ENCODE assay signal across 24 cellular contexts in the genomic region with DNA sequence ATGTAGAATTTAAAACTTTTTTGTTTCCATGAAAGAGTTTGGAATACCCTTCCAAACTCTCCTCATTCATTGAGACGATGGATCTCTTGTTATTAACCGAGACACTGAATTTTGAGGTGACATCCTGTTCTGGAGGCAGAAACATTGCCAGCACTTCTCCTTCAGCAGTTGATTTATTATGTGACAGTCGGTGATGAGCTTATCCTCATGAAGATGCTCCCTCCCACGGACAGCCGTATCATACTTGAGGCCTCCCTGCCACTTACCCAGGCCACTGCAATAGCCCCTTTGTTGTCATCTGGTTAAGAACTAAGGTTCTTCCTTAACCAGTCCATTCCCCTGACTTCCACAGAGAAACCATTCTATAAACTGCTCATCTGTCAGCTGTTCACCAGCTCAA.
"Had no signal": no experiment of that assay in that cellular context is flagged by ENCODE, and none has a peak within 500 bp of the region (broad histone marks: within the 10 kb centered on the region; RNA-seq: fewer than 3 reads in every experiment).

No MANE protein-coding gene starts in this region.

- H3K27ac ChIP-seq: adrenal gland, body of pancreas, coronary artery, dorsolateral prefrontal cortex, left ventricle myocardium inferior, pancreas, prostate gland, thyroid gland, upper lobe of left lung, vagina had no signal

- H3K4me3 ChIP-seq: adrenal gland, body of pancreas, coronary artery, dorsolateral prefrontal cortex, left ventricle myocardium inferior, lung, pancreas, prostate gland, thyroid gland, upper lobe of left lung, vagina had no signal

- H3K4me1 ChIP-seq: adrenal gland, body of pancreas, left ventricle myocardium inferior, pancreas, prostate gland, thyroid gland, upper lobe of left lung, vagina had no signal

- H3K9me3 ChIP-seq: adrenal gland, body of pancreas, left ventricle myocardium inferior, pancreas, prostate gland, thyroid gland, upper lobe of left lung, vagina had no signal

- H3K36me3 ChIP-seq: adrenal gland, left ventricle myocardium inferior, pancreas, prostate gland, thyroid gland, upper lobe of left lung, vagina had no signal

- H3K27me3 ChIP-seq: adrenal gland, body of pancreas, dorsolateral prefrontal cortex, pancreas, thyroid gland, upper lobe of left lung, vagina had no signal

- DNase-seq: activated CD4-positive, alpha-beta T cell treated with anti-CD3 and anti-CD28 coated beads for 4 hours; activated CD4-positive, alpha-beta T cell treated with anti-CD3 and anti-CD28 coated beads, Interleukin-2, amount 50 U/mL, for 48 hours; activated CD8-positive, alpha-beta memory T cell treated with anti-CD3 and anti-CD28 coated beads for 24 hours; activated effector memory CD4-positive, alpha-beta T cell treated with anti-CD3 and anti-CD28 coated beads, Interleukin-2, amount 50 U/mL, for 16 hours; activated naive CD4-positive, alpha-beta T cell treated with anti-CD3 and anti-CD28 coated beads for 36 hours; activated naive CD8-positive, alpha-beta T cell treated with anti-CD3 and anti-CD28 coated beads for 36 hours; adrenal gland; aorta; body of pancreas; dorsolateral prefrontal cortex; effector memory CD4-positive, alpha-beta T cell; left ventricle myocardium inferior; mesendoderm; pancreas; retina; small intestine; stimulated activated CD4-positive, alpha-beta T cell treated with anti-CD3 and anti-CD28 coated beads, Interleukin-4, amount 100 ng/mL, for 24 hours; T-helper 2 cell; thyroid gland; upper lobe of left lung had no signal
